Comparison of ENCODE assay signal across 17 cellular contexts in genomic region chr10:7230036-7230435, GRCh38.
A peak's percentile ranks its signal among the peaks of the same experiment; 100 is the strongest.
DNase-seq lines count a peak whose midpoint lies in the region; ATAC-seq, FAIRE-seq and TF ChIP-seq lines count a peak whose summit lies in the region.
"Had no signal": no experiment of that assay in that cellular context is flagged by ENCODE, and none has a peak within 500 bp of the region (broad histone marks: within the 10 kb centered on the region; RNA-seq: fewer than 3 reads in every experiment).

No MANE protein-coding gene starts in this region.

- no CpG with 5 or more reads among the region's 4 CpGs for WGBS in trophoblast cell (ENCODE audit: extremely low coverage, insufficient coverage, insufficient read length)
- WGBS in pancreas, 2 donors, result 73 to 90% methylated on average over 4 of the region's 4 CpGs

- peaks cover 13% of the 10 kb centered on the region for H3K36me3 Mint-ChIP-seq in natural killer cell
- H3K36me3 Mint-ChIP-seq in natural killer cell treated with Interleukin-12 subunit alpha and Interleukin-12 subunit beta and Interleukin-15 and Interleukin-18, amount 100 ng/mL, for 72 hours, result peaks cover 32% of the 10 kb centered on the region
- H3K36me3 Mint-ChIP-seq in activated T-helper 17 cell treated with anti-CD3 and anti-CD28 coated beads, Interleukin-2, amount 50 U/mL, for 72 hours (ENCODE audit: low read depth), result peaks cover 75% of the 10 kb centered on the region

- H3K9me3 Mint-ChIP-seq in natural killer cell, result no peaks in the 10 kb centered on the region
- no peaks in the 10 kb centered on the region for H3K9me3 Mint-ChIP-seq in natural killer cell treated with Interleukin-12 subunit alpha and Interleukin-12 subunit beta and Interleukin-15 and Interleukin-18, amount 100 ng/mL, for 72 hours
- no peaks in the 10 kb centered on the region for H3K9me3 Mint-ChIP-seq in activated T-helper 17 cell treated with anti-CD3 and anti-CD28 coated beads, Interleukin-2, amount 50 U/mL, for 72 hours

- no peak for FAIRE-seq in pancreas (lab: Jason Lieb, UNC)
- FAIRE-seq: GM18507, H1 had no signal

- no peak overlapping the region for H4K91ac ChIP-seq in trophoblast cell (ENCODE audit: low read depth, low read length)

- no peaks in the 10 kb centered on the region for H3K27me3 Mint-ChIP-seq in natural killer cell (ENCODE audit: low read depth in 2 of 2)
- no peaks in the 10 kb centered on the region for H3K27me3 Mint-ChIP-seq in natural killer cell treated with Interleukin-12 subunit alpha and Interleukin-12 subunit beta and Interleukin-15 and Interleukin-18, amount 100 ng/mL, for 72 hours
- H3K27me3 Mint-ChIP-seq in activated T-helper 17 cell treated with anti-CD3 and anti-CD28 coated beads, Interleukin-2, amount 50 U/mL, for 72 hours, result no peaks in the 10 kb centered on the region

- no peak overlapping the region for H3K4me3 Mint-ChIP-seq in natural killer cell
- H3K4me3 Mint-ChIP-seq in natural killer cell treated with Interleukin-12 subunit alpha and Interleukin-12 subunit beta and Interleukin-15 and Interleukin-18, amount 100 ng/mL, for 72 hours, result no peak overlapping the region
- H3K4me3 Mint-ChIP-seq in activated T-helper 17 cell treated with anti-CD3 and anti-CD28 coated beads, Interleukin-2, amount 50 U/mL, for 72 hours, result no peak overlapping the region
- H3K4me3 Mint-ChIP-seq: CD8-positive, alpha-beta T cell had no signal

- no peak overlapping the region for H2BK5ac ChIP-seq in trophoblast cell (ENCODE audit: low read depth, low read length, poor library complexity)

- no peak overlapping the region for H3K4me2 ChIP-seq in trophoblast cell (ENCODE audit: low read length)

- H3K9ac ChIP-seq in trophoblast cell (ENCODE audit: low read length), result no peak overlapping the region
- H3K9ac ChIP-seq: GM23248 had no signal

- H2AK5ac ChIP-seq in trophoblast cell (ENCODE audit: low read length), result no peak overlapping the region

- H3K4me1 ChIP-seq in trophoblast cell (ENCODE audit: control insufficient read depth in 1 of 2, insufficient read depth in 2 of 2, low read length in 2 of 2), result peaks cover 4 to 8% of the 10 kb centered on the region in 2 experiments
- no peaks in the 10 kb centered on the region for H3K4me1 ChIP-seq in pancreas
- H3K4me1 ChIP-seq: Caco-2 had no signal

- H3K14ac ChIP-seq in trophoblast cell (ENCODE audit: low read length), result no peak overlapping the region

- H3K18ac ChIP-seq in trophoblast cell (ENCODE audit: low read length), result no peak overlapping the region

- H2BK120ac ChIP-seq in trophoblast cell (ENCODE audit: insufficient read depth, low read length, poor library complexity), result no peak overlapping the region

- H4K8ac ChIP-seq in trophoblast cell (ENCODE audit: low read depth, low read length), result no peak overlapping the region

- intact Hi-C loops in natural killer cell (cut with micrococcal nuclease), result no loop called here
- intact Hi-C loops in pancreas (cut with DNase I), result no loop called here

- H2AFZ ChIP-seq in trophoblast cell (ENCODE audit: insufficient read depth, low read length, poor library complexity), result no peak overlapping the region
- H2AFZ ChIP-seq: GM23248 had no signal

- DNase-seq in natural killer cell, result no peak
- DNase-seq in natural killer cell treated with Interleukin-12 subunit alpha and Interleukin-12 subunit beta and Interleukin-15 and Interleukin-18, amount 100 ng/mL, for 72 hours (ENCODE audit: low spot score), result no peak
- peak in 1 of 2 donors; percentile 24 for DNase-seq in trophoblast cell
- DNase-seq in pancreas, result no peak
- DNase-seq: C1 segment of cervical spinal cord; Caco-2; CD8-positive, alpha-beta T cell; DMS153; DND-41; GF-D8; GM23248; H7; HCEC 1CT had no signal

- TF ChIP-seq CTCF in natural killer cell (IDR thresholded peaks at IDR 0.05), result no peak
- TF ChIP-seq CTCF in pancreas (IDR thresholded peaks at IDR 0.05), result no peak

- ATAC-seq in natural killer cell, result no peak
- no peak for ATAC-seq in natural killer cell treated with Interleukin-12 subunit alpha and Interleukin-12 subunit beta and Interleukin-15 and Interleukin-18, amount 100 ng/mL, for 72 hours
- no peak for ATAC-seq in activated T-helper 17 cell treated with anti-CD3 and anti-CD28 coated beads, Interleukin-2, amount 50 U/mL, for 72 hours (replicated peaks)
- ATAC-seq in HG03439 (IDR thresholded peaks at IDR 0.05; ENCODE audit: unreplicated experiment), result no peak
- ATAC-seq in pancreas, result no peak
- ATAC-seq: CD8-positive, alpha-beta T cell had no signal

- no peaks in the 10 kb centered on the region for H3K79me1 ChIP-seq in trophoblast cell (ENCODE audit: low read length)

- no peak overlapping the region for H2BK12ac ChIP-seq in trophoblast cell (ENCODE audit: low read length)

- H3K27ac ChIP-seq in trophoblast cell (ENCODE audit: low read depth, low read length) (peak overlapping the region; percentile 64), pancreas (no peak overlapping the region)
- H3K27ac ChIP-seq: GM23248 had no signal

- no peak overlapping the region for H3K4ac ChIP-seq in trophoblast cell (ENCODE audit: low read depth, low read length)

- no peaks in the 10 kb centered on the region for H3K27me3 ChIP-seq in trophoblast cell (ENCODE audit: insufficient read depth, low read length)
- H3K27me3 ChIP-seq in pancreas, result no peaks in the 10 kb centered on the region

- peaks cover 38 to 54% of the 10 kb centered on the region in 2 donors for H3K4me1 Mint-ChIP-seq in natural killer cell
- H3K4me1 Mint-ChIP-seq in natural killer cell treated with Interleukin-12 subunit alpha and Interleukin-12 subunit beta and Interleukin-15 and Interleukin-18, amount 100 ng/mL, for 72 hours (ENCODE audit: low read depth in 2 of 2), result peaks cover 27 to 40% of the 10 kb centered on the region in 2 donors
- H3K4me1 Mint-ChIP-seq in activated T-helper 17 cell treated with anti-CD3 and anti-CD28 coated beads, Interleukin-2, amount 50 U/mL, for 72 hours, result peaks cover 7% of the 10 kb centered on the region

- peak overlapping the region; percentile 29 to 53 for H3K27ac Mint-ChIP-seq in natural killer cell
- peak overlapping the region in 1 of 2 donors; percentile 58 for H3K27ac Mint-ChIP-seq in natural killer cell treated with Interleukin-12 subunit alpha and Interleukin-12 subunit beta and Interleukin-15 and Interleukin-18, amount 100 ng/mL, for 72 hours
- H3K27ac Mint-ChIP-seq in activated T-helper 17 cell treated with anti-CD3 and anti-CD28 coated beads, Interleukin-2, amount 50 U/mL, for 72 hours, result peak overlapping the region; percentile 13
- H3K27ac Mint-ChIP-seq: CD8-positive, alpha-beta T cell had no signal

- H3K4me3 ChIP-seq in trophoblast cell (ENCODE audit: low read depth, low read length), result no peak overlapping the region
- H3K4me3 ChIP-seq in pancreas, result no peak overlapping the region
- H3K4me3 ChIP-seq: GM23248 had no signal

- H3K36me3 ChIP-seq in trophoblast cell (ENCODE audit: control insufficient read depth in 1 of 2, insufficient read depth in 2 of 2, low read length in 2 of 2) (no peaks in the 10 kb centered on the region), pancreas (no peaks in the 10 kb centered on the region)

- H3K23ac ChIP-seq in trophoblast cell (ENCODE audit: low read length), result no peak overlapping the region

- H3K79me2 ChIP-seq in trophoblast cell (ENCODE audit: control insufficient read depth, insufficient read depth, low read length, poor library complexity), result no peaks in the 10 kb centered on the region

- no peaks in the 10 kb centered on the region for H3K9me3 ChIP-seq in trophoblast cell (ENCODE audit: insufficient read depth, low read depth, low read length)
- H3K9me3 ChIP-seq in pancreas, result no peaks in the 10 kb centered on the region

- no peak overlapping the region for H4K12ac ChIP-seq in trophoblast cell (ENCODE audit: low read depth, low read length)
